Comparison of ENCODE assay signal across 8 cellular contexts in the genomic region with DNA sequence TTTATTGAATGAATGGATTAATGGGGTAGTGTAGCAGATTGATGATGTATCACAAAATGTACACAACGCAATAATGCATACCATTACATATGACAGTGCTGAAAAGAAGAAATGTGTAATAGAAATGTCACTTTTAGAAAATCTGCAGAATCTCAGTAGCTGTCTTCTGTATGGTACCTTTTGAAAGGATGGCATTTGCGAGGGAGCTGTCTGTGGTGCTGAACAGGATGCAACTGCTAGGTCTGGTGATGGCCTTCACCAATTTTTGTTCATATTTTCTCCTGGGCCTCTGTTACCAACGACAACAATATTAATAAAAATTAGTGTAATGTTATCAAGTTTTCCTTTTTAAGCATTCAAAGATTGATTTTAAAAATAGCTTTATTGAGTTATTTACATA. TPM values are rescaled to one million over a fixed set of nuclear protein-coding genes. Genes with fewer than 3 reads are reported as not detected.
DNase-seq lines count a peak whose midpoint lies in the region; ATAC-seq, FAIRE-seq and TF ChIP-seq lines count a peak whose summit lies in the region.

No MANE protein-coding gene starts in this region.

- peak; percentile 52 for FAIRE-seq in HepG2 (lab: Jason Lieb, UNC)

- BruUV-seq in HepG2 (replicated peaks; lab: Mats Ljungman, UMichigan), result no TSS peak

- no peaks in the 10 kb centered on the region for H3K9me3 Mint-ChIP-seq in GM23338
- peaks cover 5% of the 10 kb centered on the region for H3K9me3 Mint-ChIP-seq in activated naive CD4-positive, alpha-beta T cell treated with anti-CD3 and anti-CD28 coated beads, Interleukin-2, amount 10 ng/mL, durations not matched to agents 7 days and 5 days

- H3K4me1 Mint-ChIP-seq in GM23338, result peaks cover 3% of the 10 kb centered on the region; the same call in 2 of the 3 replicates
- H3K4me1 Mint-ChIP-seq in activated naive CD4-positive, alpha-beta T cell treated with anti-CD3 and anti-CD28 coated beads, Interleukin-2, amount 10 ng/mL, durations not matched to agents 7 days and 5 days, result no peaks in the 10 kb centered on the region

- in situ Hi-C loops in HepG2 (cut with HindIII; ENCODE audit: extremely low pct_ligation_motif_present, low pct_unique_long_range_greater_than_20kb), result no loop called here

- no peaks in the 10 kb centered on the region for H3K27me3 ChIP-seq in GM23338 (ENCODE audit: insufficient read depth)
- no peaks in the 10 kb centered on the region for H3K27me3 ChIP-seq in HepG2 (ENCODE audit: control insufficient read depth in 1 of 2, insufficient read depth in 2 of 2, low read length in 2 of 2)
- H3K27me3 ChIP-seq in right atrium auricular region, result no peaks in the 10 kb centered on the region

- TF ChIP-seq POLR2A in HepG2 (IDR thresholded peaks at IDR 0.05; ENCODE audit: insufficient read depth in 1 of 2, low read depth in 2 of 2, low read length in 2 of 2), result no peak

- H3K27me3 Mint-ChIP-seq in GM23338 (ENCODE audit: insufficient read depth, low read depth, poor library complexity), result no peaks in the 10 kb centered on the region
- H3K27me3 Mint-ChIP-seq in activated naive CD4-positive, alpha-beta T cell treated with anti-CD3 and anti-CD28 coated beads, Interleukin-2, amount 10 ng/mL, durations not matched to agents 7 days and 5 days, result no peaks in the 10 kb centered on the region

- no peaks in the 10 kb centered on the region for H3K36me3 Mint-ChIP-seq in GM23338 (ENCODE audit: low read depth)
- no peaks in the 10 kb centered on the region for H3K36me3 Mint-ChIP-seq in activated naive CD4-positive, alpha-beta T cell treated with anti-CD3 and anti-CD28 coated beads, Interleukin-2, amount 10 ng/mL, durations not matched to agents 7 days and 5 days

- H3K27ac ChIP-seq in GM23338 (ENCODE audit: low read depth), result no peak overlapping the region
- H3K27ac ChIP-seq in RWPE1, result no peak overlapping the region
- no peak overlapping the region for H3K27ac ChIP-seq in HepG2 (ENCODE audit: extremely low read length, insufficient read depth, low read length)
- no peak overlapping the region for H3K27ac ChIP-seq in right atrium auricular region

- no peaks in the 10 kb centered on the region for H3K9me2 ChIP-seq in GM23338 (ENCODE audit: insufficient read depth)

- H3K4me3 ChIP-seq in GM23338 (no peak overlapping the region), HepG2 (replicated peaks in 1 of 3; ENCODE audit: insufficient read depth in 1 of 3, low read depth in 2 of 3, low read length in 3 of 3) (no peak overlapping the region), right atrium auricular region (no peak overlapping the region)

- H3K27ac Mint-ChIP-seq in GM23338, result no peak overlapping the region
- H3K27ac Mint-ChIP-seq in activated naive CD4-positive, alpha-beta T cell treated with anti-CD3 and anti-CD28 coated beads, Interleukin-2, amount 10 ng/mL, durations not matched to agents 7 days and 5 days, result no peak overlapping the region

- no peak overlapping the region for H2AFZ ChIP-seq in GM23338
- no peak overlapping the region for H2AFZ ChIP-seq in HepG2 (ENCODE audit: low read length)

- intact Hi-C loops in HepG2 (cut with micrococcal nuclease; ENCODE audit: unreplicated experiment), result no loop called here

- H3K4me1 ChIP-seq in GM23338 (ENCODE audit: insufficient read depth) (no peaks in the 10 kb centered on the region), HepG2 (ENCODE audit: insufficient read depth, low read length) (no peaks in the 10 kb centered on the region), right atrium auricular region (no peaks in the 10 kb centered on the region)

- ATAC-seq in GM23338 (peak; percentile 62), HepG2 (peak; percentile 57; the same call in 1 of the 3 replicates)

- no peaks in the 10 kb centered on the region for H4K20me1 ChIP-seq in GM23338 (replicated peaks; ENCODE audit: insufficient read depth)
- H4K20me1 ChIP-seq in HepG2 (ENCODE audit: insufficient read depth, low read length), result no peaks in the 10 kb centered on the region

- H3K36me3 ChIP-seq in GM23338 (ENCODE audit: insufficient read depth), result no peaks in the 10 kb centered on the region
- H3K36me3 ChIP-seq in HepG2 (replicated peaks in 1 of 2; ENCODE audit: control insufficient read depth in 1 of 2, insufficient read depth in 2 of 2, low read length in 2 of 2), result no peaks in the 10 kb centered on the region
- no peaks in the 10 kb centered on the region for H3K36me3 ChIP-seq in right atrium auricular region

- H3K79me2 ChIP-seq in GM23338 (replicated peaks; ENCODE audit: insufficient read depth) (no peaks in the 10 kb centered on the region), HepG2 (ENCODE audit: insufficient read depth, low read length) (no peaks in the 10 kb centered on the region)

- peak; percentile 76 for DNase-seq in GM23338 (ENCODE audit: low spot score)
- DNase-seq in RWPE1 (ENCODE audit: low spot score), result peak; percentile 48
- peak; percentile 84 for DNase-seq in activated naive CD4-positive, alpha-beta T cell treated with anti-CD3 and anti-CD28 coated beads, Interleukin-2, amount 10 ng/mL, durations not matched to agents 7 days and 5 days
- peak; percentile 50 for DNase-seq in HepG2 (ENCODE audit: low spot score)
- peak; percentile 14 for DNase-seq in stimulated activated naive CD4-positive, alpha-beta T cell treated with Interleukin-2 at 50 U/mL for 16 hours (lab: John Stamatoyannopoulos, UW)
- DNase-seq in NCI-H345 treated with DMSO at 0.1 percent for 48 hours (lab: John Stamatoyannopoulos, UW; ENCODE audit: unreplicated experiment), result no peak
- no peak for DNase-seq in NCI-H2227 (lab: John Stamatoyannopoulos, UW; ENCODE audit: unreplicated experiment)
- DNase-seq in right atrium auricular region (ENCODE audit: low spot score), result no peak

- POLR2A ChIA-PET in RWPE1 (lab: Yijun Ruan, JAX; ENCODE audit: low non-redundant PET), result no interaction called here
- POLR2A ChIA-PET in HepG2 (lab: Yijun Ruan, JAX), result no interaction called here

- H3F3A ChIP-seq in GM23338 (replicated peaks; ENCODE audit: low read depth), result no peaks in the 10 kb centered on the region

- no peak overlapping the region for H3K9ac ChIP-seq in HepG2 (ENCODE audit: insufficient read depth, low read depth, low read length)

- no peak for TF ChIP-seq EP300 in HepG2 (IDR thresholded peaks at IDR 0.05; ENCODE audit: low read depth in 2 of 2, low read length in 2 of 2)
- TF ChIP-seq EP300 in HepG2 (CRISPR knock-in tag; IDR thresholded peaks at IDR 0.05; ENCODE audit: borderline replicate concordance), result no peak

- H3K4me3 Mint-ChIP-seq in GM23338, result no peak overlapping the region
- H3K4me3 Mint-ChIP-seq in activated naive CD4-positive, alpha-beta T cell treated with anti-CD3 and anti-CD28 coated beads, Interleukin-2, amount 10 ng/mL, durations not matched to agents 7 days and 5 days, result no peak overlapping the region

- CTCF ChIA-PET in RWPE1 (lab: Yijun Ruan, JAX), result no interaction called here
- CTCF ChIA-PET in activated naive CD4-positive, alpha-beta T cell treated with anti-CD3 and anti-CD28 coated beads, Interleukin-2, amount 10 ng/mL, durations not matched to agents 7 days and 5 days (lab: Charles Lee), result interaction anchor here (0.6 kb wide), 1 partner anchor 263 kb away, joined by 3 read pairs; no protein-coding TSS in a partner anchor
- CTCF ChIA-PET in HepG2 (lab: Yijun Ruan, JAX; ENCODE audit: low intra/inter-chr PET ratio, low total read pairs), result no interaction called here

- TF ChIP-seq CTCF in GM23338 (conservative IDR thresholded peaks at IDR 0.05; ENCODE audit: low read depth in 2 of 2), result no peak
- no peak for TF ChIP-seq CTCF in RWPE1 (conservative IDR thresholded peaks at IDR 0.05; ENCODE audit: low read depth)
- no peak for TF ChIP-seq CTCF in HepG2 (CRISPR knock-in tag; IDR thresholded peaks at IDR 0.05)
- TF ChIP-seq CTCF in right atrium auricular region (IDR thresholded peaks at IDR 0.05), result no peak

- H3K9me3 ChIP-seq in HepG2 (ENCODE audit: low read length) (no peaks in the 10 kb centered on the region), right atrium auricular region (no peaks in the 10 kb centered on the region)

- TF ChIP-seq RAD21 in HepG2 (CRISPR knock-in tag; IDR thresholded peaks at IDR 0.05), result no peak

- WGBS in HepG2 (ENCODE audit: low lambda C conversion rate), result 4% methylated on average over 3 of the region's 3 CpGs

- H3K4me2 ChIP-seq in GM23338 (no peak overlapping the region), HepG2 (ENCODE audit: low read depth, low read length) (no peak overlapping the region)

RNA-seq across cellular contexts. Expression of a gene that starts 36.2 kb away (rescaled TPM):
- total RNA-seq in GM23338 (2014; rRNA removed; shearing (Covaris generic)), result 19.2 and 43.9 TPM in 2 replicates
- polyA plus RNA-seq in GM23338 (2016; fragmentation: Nextera tagmentation; extraction: Ambion mirVana) (21.2 and 24.3 TPM in 2 replicates), HepG2 (2011; rRNA removed) (7.0 and 8.9 TPM in 2 replicates)
- total RNA-seq in HepG2 (2016; rRNA removed; fragmentation: Illumina TruSeq; extraction: Trizol) (31.9 and 34.8 TPM in 2 replicates), right atrium auricular region (10 to 100 TPM; 13.9 to 29.9 TPM)
- 16.9 and 21.4 TPM in 2 replicates for total RNA-seq in HepG2 (2016; cell fraction: cytosol; rRNA removed; fragmentation: Illumina TruSeq; extraction: Trizol; ENCODE audit: low read depth)
- total RNA-seq in HepG2 (2016; cell fraction: insoluble cytoplasmic fraction; rRNA removed; fragmentation: Illumina TruSeq; extraction: Trizol), result 31.8 and 34.4 TPM in 2 replicates
- 19.5 and 20.6 TPM in 2 replicates for total RNA-seq in HepG2 (2016; cell fraction: membrane; rRNA removed; fragmentation: Illumina TruSeq; extraction: Trizol)
- 45.8 and 50.5 TPM in 2 replicates for total RNA-seq in HepG2 (2016; cell fraction: nucleus; rRNA removed; fragmentation: Illumina TruSeq; extraction: Trizol)
- 4.9 and 6.8 TPM in 2 replicates for polyA plus RNA-seq in HepG2 (2011; cell fraction: cytosol; rRNA removed)
- polyA plus RNA-seq in HepG2 (2011; cell fraction: nucleus; rRNA removed), result 10.3 and 10.8 TPM in 2 replicates
- polyA plus RNA-seq in HepG2 (2012), result 6.9 and 8.0 TPM in 2 replicates
- polyA plus RNA-seq in HepG2 (2016; cell fraction: cytosol; fragmentation: Illumina TruSeq; extraction: Trizol; ENCODE audit: low read depth), result 3.0 and 5.2 TPM in 2 replicates
- 21.4 and 24.2 TPM in 2 replicates for polyA plus RNA-seq in HepG2 (2016; cell fraction: insoluble cytoplasmic fraction; fragmentation: Illumina TruSeq; extraction: Trizol; ENCODE audit: low read depth)
- polyA plus RNA-seq in HepG2 (2016; cell fraction: membrane; fragmentation: Illumina TruSeq; extraction: Trizol; ENCODE audit: low read depth), result 8.4 and 9.0 TPM in 2 replicates
- polyA plus RNA-seq in HepG2 (2016; cell fraction: nucleus; fragmentation: Illumina TruSeq; extraction: Trizol; ENCODE audit: insufficient read depth, low read depth), result 20.2 and 24.3 TPM in 2 replicates
- polyA minus RNA-seq in HepG2 (2011; rRNA and poly(A)+ RNA removed; ENCODE audit: low replicate concordance), result 31.4 and 78.2 TPM in 2 replicates
- polyA minus RNA-seq in HepG2 (2011; cell fraction: cytosol; rRNA and poly(A)+ RNA removed), result 8.8 and 9.8 TPM in 2 replicates
- polyA minus RNA-seq in HepG2 (2011; cell fraction: nucleus; rRNA and poly(A)+ RNA removed), result 72.2 and 76.3 TPM in 2 replicates

RNA-seq across cellular contexts. Expression of a gene that starts 46.8 kb away (rescaled TPM):
- 7.2 and 7.6 TPM in 2 replicates for total RNA-seq in GM23338 (2014; rRNA removed; shearing (Covaris generic))
- 6.3 and 7.8 TPM in 2 replicates for polyA plus RNA-seq in GM23338 (2016; fragmentation: Nextera tagmentation; extraction: Ambion mirVana)
- total RNA-seq in HepG2 (2016; rRNA removed; fragmentation: Illumina TruSeq; extraction: Trizol), result 0.36 and 0.40 TPM in 2 replicates
- 0.35 TPM in 1 of 2 replicates, not detected in the other for total RNA-seq in HepG2 (2016; cell fraction: cytosol; rRNA removed; fragmentation: Illumina TruSeq; extraction: Trizol; ENCODE audit: low read depth)
- 0.22 and 0.49 TPM in 2 replicates for total RNA-seq in HepG2 (2016; cell fraction: insoluble cytoplasmic fraction; rRNA removed; fragmentation: Illumina TruSeq; extraction: Trizol)
- total RNA-seq in HepG2 (2016; cell fraction: membrane; rRNA removed; fragmentation: Illumina TruSeq; extraction: Trizol), result 0.24 and 0.34 TPM in 2 replicates
- total RNA-seq in HepG2 (2016; cell fraction: nucleus; rRNA removed; fragmentation: Illumina TruSeq; extraction: Trizol), result 0.34 and 0.66 TPM in 2 replicates
- 0.04 and 0.08 TPM in 2 replicates for polyA plus RNA-seq in HepG2 (2011; rRNA removed)
- 0.07 and 0.15 TPM in 2 replicates for polyA plus RNA-seq in HepG2 (2011; cell fraction: cytosol; rRNA removed)
- 0.03 TPM in 1 of 2 replicates, not detected in the other for polyA plus RNA-seq in HepG2 (2011; cell fraction: nucleus; rRNA removed)
- polyA plus RNA-seq in HepG2 (2012), result 0.05 and 0.07 TPM in 2 replicates
- polyA plus RNA-seq in HepG2 (2016; cell fraction: cytosol; fragmentation: Illumina TruSeq; extraction: Trizol; ENCODE audit: low read depth), result 0.03 and 0.05 TPM in 2 replicates
- 0.14 and 0.72 TPM in 2 replicates for polyA plus RNA-seq in HepG2 (2016; cell fraction: insoluble cytoplasmic fraction; fragmentation: Illumina TruSeq; extraction: Trizol; ENCODE audit: low read depth)
- polyA plus RNA-seq in HepG2 (2016; cell fraction: membrane; fragmentation: Illumina TruSeq; extraction: Trizol; ENCODE audit: low read depth), result 0.08 and 0.09 TPM in 2 replicates
- polyA plus RNA-seq in HepG2 (2016; cell fraction: nucleus; fragmentation: Illumina TruSeq; extraction: Trizol; ENCODE audit: insufficient read depth, low read depth), result 0.21 and 0.40 TPM in 2 replicates
- polyA minus RNA-seq in HepG2 (2011; rRNA and poly(A)+ RNA removed; ENCODE audit: low replicate concordance), result 12.8 TPM in 1 of 2 replicates, not detected in the other
- polyA minus RNA-seq in HepG2 (2011; cell fraction: cytosol; rRNA and poly(A)+ RNA removed), result not detected in 2 replicates
- polyA minus RNA-seq in HepG2 (2011; cell fraction: nucleus; rRNA and poly(A)+ RNA removed), result 0.13 TPM in 1 of 2 replicates, not detected in the other
- total RNA-seq in right atrium auricular region, result 1 to 10 TPM; 1.6 to 2.1 TPM

Comparison
In these comparisons a context has a peak if more than half of its experiments do, and no peak if none do; other contexts are left out.
1. DNase-seq: peak in GM23338 (single experiment), RWPE1 (single experiment), activated naive CD4-positive, alpha-beta T cell treated with anti-CD3 and anti-CD28 coated beads, Interleukin-2, amount 10 ng/mL, durations not matched to agents 7 days and 5 days (single experiment), HepG2 (single experiment) and stimulated activated naive CD4-positive, alpha-beta T cell treated with Interleukin-2 at 50 U/mL for 16 hours (single experiment); none in NCI-H345 treated with DMSO at 0.1 percent for 48 hours (single experiment), NCI-H2227 (single experiment) and right atrium auricular region (single experiment).